12 cellular contexts compared by ENCODE assay signal in genomic region chr4:163649557-163650091, GRCh38.
"Had no signal": no experiment of that assay in that cellular context is flagged by ENCODE, and none has a peak within 500 bp of the region (broad histone marks: within the 10 kb centered on the region; RNA-seq: fewer than 3 reads in every experiment).

No MANE protein-coding gene starts in this region.

- H3K27me3 ChIP-seq: esophagus muscularis mucosa, left lung, neutrophil, thyroid gland had no signal

- H3K4me3 ChIP-seq: esophagus muscularis mucosa, left lung, thyroid gland had no signal

- H3K4me1 ChIP-seq: esophagus muscularis mucosa, left lung, parathyroid adenoma, thyroid gland had no signal

- H3K27ac ChIP-seq: esophagus muscularis mucosa, left lung, neutrophil, parathyroid adenoma, thyroid gland had no signal

- H3K9ac ChIP-seq: parathyroid adenoma had no signal

- H3K9me3 ChIP-seq: neutrophil, thyroid gland had no signal

- H3K36me3 ChIP-seq: esophagus muscularis mucosa, left lung, neutrophil, thyroid gland had no signal

- DNase-seq: activated naive CD4-positive, alpha-beta T cell treated with Interleukin-2 at 50 U/mL for 16 hours; caudate nucleus; hippocampal formation; kidney; left lung; naive thymus-derived CD8-positive, alpha-beta T cell; retina; stimulated activated CD4-positive, alpha-beta T cell treated with anti-CD3 and anti-CD28 coated beads, Interleukin-2, amount 100 ng/mL, for 48 hours; thyroid gland had no signal

- H3K79me2 ChIP-seq: parathyroid adenoma had no signal
